Comparison of ENCODE assay signal across 29 cellular contexts in genomic region chr14:70008457-70008856, GRCh38.
DNase-seq lines count a peak whose midpoint lies in the region; ATAC-seq, FAIRE-seq and TF ChIP-seq lines count a peak whose summit lies in the region.
"Had no signal": no experiment of that assay in that cellular context is flagged by ENCODE, and none has a peak within 500 bp of the region (broad histone marks: within the 10 kb centered on the region; RNA-seq: fewer than 3 reads in every experiment).

No MANE protein-coding gene starts in this region.

- H4K91ac ChIP-seq in IMR-90 (ENCODE audit: insufficient read depth, low read depth, low read length) (peak overlapping the region; percentile 15; the same call in 1 of the 2 replicates), H1 (replicated peaks; ENCODE audit: insufficient read length, low read length) (no peak overlapping the region), neuronal stem cell (ENCODE audit: low read depth, low read length, poor library complexity) (no peak overlapping the region)

- CTCF ChIA-PET in IMR-90 (lab: Yijun Ruan, JAX) (no interaction called here), H1 (lab: Charles Lee; ENCODE audit: partially characterized antibody) (interaction anchor here (1.0 to 4.0 kb wide), 7 partner anchors 9 to 309 kb away, joined by 3 to 15 read pairs (median 4); partner anchors contain the start of gene SMOC1)

- H3K27me3 ChIP-seq in BLaER1 (no peaks in the 10 kb centered on the region), IMR-90 (ENCODE audit: control insufficient read depth, insufficient read depth, low read length) (no peaks in the 10 kb centered on the region), H1 (replicated peaks in 1 of 4; ENCODE audit: control insufficient read depth in 3 of 4, extremely low read depth in 1 of 4, insufficient read depth in 3 of 4, low read length in 3 of 4) (no peaks in the 10 kb centered on the region), neuronal stem cell (ENCODE audit: control insufficient read depth in 3 of 3, insufficient read depth in 3 of 3, low read depth in 1 of 3, low read length in 3 of 3) (no peaks in the 10 kb centered on the region)
- H3K27me3 ChIP-seq: BE2C, body of pancreas, left lung had no signal

- WGBS in IMR-90 (ENCODE audit: extremely low coverage in 2 of 2, insufficient read length in 1 of 2), 2 experiments, result no CpG with 5 or more reads among the region's 6 CpGs
- 64% methylated on average over 6 of the region's 6 CpGs; no CpG with 5 or more reads in 1 of the 2 experiments for WGBS in H1 (ENCODE audit: extremely low coverage in 1 of 2, insufficient coverage in 1 of 2, insufficient read length in 1 of 2, insufficient replicate concordance in 2 of 2, low coverage in 1 of 2, low lambda C conversion rate in 2 of 2, missing lambda C conversion rate in 1 of 2), 2 experiments
- no CpG with 5 or more reads among the region's 6 CpGs for WGBS in neuronal stem cell (ENCODE audit: extremely low coverage in 2 of 2, insufficient read length in 2 of 2, insufficient replicate concordance in 1 of 2), 2 donors

- no peak for TF ChIP-seq RAD21 in IMR-90 (IDR thresholded peaks at IDR 0.05; ENCODE audit: low read length)
- TF ChIP-seq RAD21 in H1 (IDR thresholded peaks at IDR 0.05 in 1 of 2, conservative IDR thresholded peaks at IDR 0.05 in 1 of 2; ENCODE audit: low read depth in 2 of 2, low read length in 2 of 2), result no peak

- no peak overlapping the region for H2BK12ac ChIP-seq in H1 (ENCODE audit: low read depth, low read length)
- no peak overlapping the region for H2BK12ac ChIP-seq in neuronal stem cell (ENCODE audit: low read length)

- H3K36me3 ChIP-seq in BLaER1 (no peaks in the 10 kb centered on the region), IMR-90 (ENCODE audit: control insufficient read depth, insufficient read depth, low read length) (peaks cover 6% of the 10 kb centered on the region), H1 (ENCODE audit: control insufficient read depth in 2 of 4, insufficient read depth in 4 of 4, low read length in 3 of 4) (no peaks in the 10 kb centered on the region), neuronal stem cell (replicated peaks in 1 of 2; ENCODE audit: control insufficient read depth in 2 of 2, insufficient read depth in 2 of 2, low read length in 2 of 2) (peaks cover 35 to 77% of the 10 kb centered on the region in 2 donors)
- H3K36me3 ChIP-seq: BE2C, left lung had no signal

- no peaks in the 10 kb centered on the region for H3K79me1 ChIP-seq in IMR-90 (ENCODE audit: low read depth in 1 of 2, low read length in 2 of 2)
- no peaks in the 10 kb centered on the region for H3K79me1 ChIP-seq in H1 (ENCODE audit: low read depth, low read length)
- peaks cover 4% of the 10 kb centered on the region for H3K79me1 ChIP-seq in neuronal stem cell (ENCODE audit: low read depth, low read length)

- H4K5ac ChIP-seq in IMR-90 (ENCODE audit: low read depth, low read length) (peak overlapping the region; percentile 39), H1 (ENCODE audit: insufficient read length, low read depth, low read length) (no peak overlapping the region)

- H2BK15ac ChIP-seq in IMR-90 (ENCODE audit: low read depth, low read length) (no peak overlapping the region), H1 (ENCODE audit: low read length) (no peak overlapping the region), neuronal stem cell (ENCODE audit: low read length) (no peak overlapping the region)

- no peak for TF ChIP-seq POLR2A in IMR-90 (IDR thresholded peaks at IDR 0.05; ENCODE audit: low read depth, low read length)
- no peak for TF ChIP-seq POLR2A in H1 (IDR thresholded peaks at IDR 0.05; ENCODE audit: control extremely low read depth in 1 of 2, low read depth in 2 of 2, low read length in 2 of 2)

- no peak overlapping the region for H2AK9ac ChIP-seq in IMR-90 (replicated peaks; ENCODE audit: low read depth, low read length, poor library complexity)

- no peak for FAIRE-seq in H1 (lab: Jason Lieb, UNC)
- FAIRE-seq: frontal cortex, HepG2 had no signal

- H3K56ac ChIP-seq in IMR-90 (ENCODE audit: extremely low read depth, insufficient read depth, low read length) (no peak overlapping the region), H1 (replicated peaks; ENCODE audit: insufficient read length, low read depth, low read length) (no peak overlapping the region)

- in situ Hi-C loops in IMR-90 (cut with MboI; ENCODE audit: low sequenced_read_pairs), result loop anchor here (25.0 kb wide), 1 partner anchor 421 kb away; no protein-coding TSS in a partner anchor

- dilution Hi-C loops in IMR-90 (cut with HindIII; ENCODE audit: low sequenced_read_pairs, unreplicated experiment), result no loop called here

- TF ChIP-seq CTCF in IMR-90 (conservative IDR thresholded peaks at IDR 0.05; ENCODE audit: low read depth, low read length) (no peak), H1 (IDR thresholded peaks at IDR 0.05; ENCODE audit: control extremely low read depth in 1 of 3, insufficient read depth in 1 of 3, low read depth in 1 of 3, low read length in 3 of 3) (no peak)

- no peaks in the 10 kb centered on the region for H3K9me1 ChIP-seq in IMR-90 (ENCODE audit: insufficient read depth, low read length)

- DNase-seq in IMR-90, result no peak
- DNase-seq in H1 (ENCODE audit: low read depth in 1 of 2, low spot score in 2 of 2), result no peak
- DNase-seq in neuronal stem cell (ENCODE audit: low spot score), result no peak
- DNase-seq in NOMO-1 treated with dmso at 0.1 percent for 144 hours (lab: John Stamatoyannopoulos, UW; ENCODE audit: unreplicated experiment), result no peak
- DNase-seq in COLO668 (lab: John Stamatoyannopoulos, UW; ENCODE audit: unreplicated experiment), result no peak
- no peak for DNase-seq in DMS53 treated with DMSO at 0.1 percent for 48 hours (lab: John Stamatoyannopoulos, UW; ENCODE audit: unreplicated experiment)
- DNase-seq: activated CD4-positive, alpha-beta T cell treated with anti-CD3 and anti-CD28 coated beads for 1 hour; activated CD8-positive, alpha-beta T cell treated with anti-CD3 and anti-CD28 coated beads for 36 hours; activated gamma-delta T cell treated with Interleukin-2 at 50 U/mL for 16 hours; activated T-cell treated with anti-CD3 and anti-CD28 coated beads for 4 hours; BE2C; body of pancreas; Caco-2; DND-41; erythroblast; H7; hippocampal formation; immature natural killer cell; left lung; NCI-H1105; NCI-H2029 treated with DMSO at 0.1 percent for 48 hours; NCI-H345; psoas muscle; substantia nigra had no signal

- H3K14ac ChIP-seq in IMR-90 (replicated peaks; ENCODE audit: low read depth, low read length) (0 out of 2 replicates have a peak overlapping the region, but pooled peaks have one; percentile 19), H1 (ENCODE audit: insufficient read length) (no peak overlapping the region), neuronal stem cell (ENCODE audit: low read length) (no peak overlapping the region)

- H3K79me2 ChIP-seq in H1 (ENCODE audit: control insufficient read depth in 1 of 2, insufficient read depth in 2 of 2, low read length in 2 of 2), result no peaks in the 10 kb centered on the region

- H4K8ac ChIP-seq in IMR-90 (ENCODE audit: low read depth in 2 of 2, low read length in 2 of 2), result 0 out of 4 replicates have a peak overlapping the region, but pooled peaks of 1 of the 2 experiments have one; percentile 44
- no peak overlapping the region for H4K8ac ChIP-seq in H1 (ENCODE audit: extremely low read depth, insufficient read depth, low read length)
- H4K8ac ChIP-seq in neuronal stem cell (ENCODE audit: low read depth, low read length), result no peak overlapping the region

- H3K4ac ChIP-seq in IMR-90 (ENCODE audit: low read depth, low read length) (no peak overlapping the region), H1 (replicated peaks; ENCODE audit: insufficient read length, low read depth, low read length) (no peak overlapping the region), neuronal stem cell (ENCODE audit: low read length) (no peak overlapping the region)

- no TSS peak for BruUV-seq in IMR-90 (replicated peaks; lab: Mats Ljungman, UMichigan)

- no peak for TF ChIP-seq EP300 in H1 (IDR thresholded peaks at IDR 0.05; ENCODE audit: borderline replicate concordance in 1 of 2, low read depth in 2 of 2, low read length in 2 of 2)

- H2BK5ac ChIP-seq in IMR-90 (ENCODE audit: low read depth, low read length, poor library complexity, severe bottlenecking) (no peak overlapping the region), H1 (ENCODE audit: low read depth, low read length) (no peak overlapping the region), neuronal stem cell (ENCODE audit: low read length) (no peak overlapping the region)

- H2BK120ac ChIP-seq in IMR-90 (ENCODE audit: low read depth, low read length), result no peak overlapping the region
- H2BK120ac ChIP-seq in H1 (replicated peaks; ENCODE audit: low read depth, low read length), result no peak overlapping the region
- H2BK120ac ChIP-seq in neuronal stem cell (ENCODE audit: low read depth, low read length), result no peak overlapping the region

- H4K20me1 ChIP-seq in BLaER1, result no peaks in the 10 kb centered on the region
- no peaks in the 10 kb centered on the region for H4K20me1 ChIP-seq in IMR-90 (ENCODE audit: insufficient read depth, low read length)
- no peaks in the 10 kb centered on the region for H4K20me1 ChIP-seq in H1 (replicated peaks in 1 of 2; ENCODE audit: control insufficient read depth in 1 of 2, insufficient read depth in 2 of 2, low read length in 2 of 2)

- H3K4me2 ChIP-seq in BLaER1 (peak overlapping the region; percentile 67), IMR-90 (ENCODE audit: low read depth, low read length) (peak overlapping the region; percentile 24; the same call in 1 of the 2 replicates), H1 (ENCODE audit: insufficient read depth in 1 of 2, low read depth in 2 of 2, low read length in 2 of 2) (0 out of 4 replicates have a peak overlapping the region, but pooled peaks of 1 of the 2 experiments have one; percentile 12), neuronal stem cell (ENCODE audit: insufficient read depth, low read length, poor library complexity, severe bottlenecking) (no peak overlapping the region)

- peak overlapping the region; percentile 30 for H3K18ac ChIP-seq in IMR-90 (ENCODE audit: low read depth, low read length)
- H3K18ac ChIP-seq in H1 (ENCODE audit: extremely low read depth, low read length), result no peak overlapping the region
- no peak overlapping the region for H3K18ac ChIP-seq in neuronal stem cell (ENCODE audit: low read length)

- no peaks in the 10 kb centered on the region for H3K9me3 ChIP-seq in BLaER1
- H3K9me3 ChIP-seq in IMR-90 (ENCODE audit: control insufficient read depth, insufficient read depth, low read length), result no peaks in the 10 kb centered on the region
- no peaks in the 10 kb centered on the region for H3K9me3 ChIP-seq in H1 (ENCODE audit: insufficient read depth in 2 of 2, low read depth in 1 of 2, low read length in 1 of 2)
- H3K9me3 ChIP-seq in neuronal stem cell (replicated peaks in 1 of 2; ENCODE audit: control insufficient read depth in 2 of 2, insufficient read depth in 1 of 2, low read depth in 1 of 2, low read length in 2 of 2), result no peaks in the 10 kb centered on the region
- H3K9me3 ChIP-seq: BE2C, body of pancreas, Caco-2, left lung, psoas muscle had no signal

- no peak overlapping the region for H3K4me3 ChIP-seq in BLaER1
- H3K4me3 ChIP-seq in IMR-90 (ENCODE audit: insufficient read depth, low read depth, low read length), result no peak overlapping the region
- H3K4me3 ChIP-seq in H1 (ENCODE audit: extremely low read depth in 1 of 4, insufficient read depth in 2 of 4, low read depth in 3 of 4, low read length in 4 of 4), result no peak overlapping the region
- H3K4me3 ChIP-seq in neuronal stem cell (ENCODE audit: low read length in 2 of 2), result no peak overlapping the region
- H3K4me3 ChIP-seq: body of pancreas, left lung, psoas muscle had no signal

- intact Hi-C loops in IMR-90 (cut with micrococcal nuclease), result no loop called here

- ATAC-seq in IMR-90 (ENCODE audit: low read depth) (no peak), GM21526 (IDR thresholded peaks at IDR 0.05; ENCODE audit: low FRiP score, unreplicated experiment) (no peak)
- ATAC-seq: activated CD8-positive, alpha-beta T cell treated with anti-CD3 and anti-CD28 coated beads for 36 hours; body of pancreas; HepG2; left lung; natural killer cell treated with Interleukin-12 subunit alpha and Interleukin-12 subunit beta and Interleukin-15 and Interleukin-18, amount 100 ng/mL, for 72 hours; psoas muscle had no signal

- POLR2A ChIA-PET in IMR-90 (lab: Charles Lee; ENCODE audit: unreplicated experiment), result interaction anchor here (0.6 kb wide), 1 partner anchor 201 kb away, joined by 8 read pairs; no protein-coding TSS in a partner anchor
- POLR2A ChIA-PET in H1 (lab: Charles Lee; ENCODE audit: partially characterized antibody), result no interaction called here

- no peak overlapping the region for H2BK20ac ChIP-seq in IMR-90 (ENCODE audit: low read depth, low read length)
- H2BK20ac ChIP-seq in H1 (ENCODE audit: low read length), result no peak overlapping the region

- H3K23me2 ChIP-seq in H1 (ENCODE audit: low read depth, low read length), result no peaks in the 10 kb centered on the region

- H3K23ac ChIP-seq in IMR-90 (ENCODE audit: low read depth, low read length) (no peak overlapping the region), H1 (ENCODE audit: insufficient read length) (no peak overlapping the region), neuronal stem cell (ENCODE audit: low read depth, low read length, poor library complexity) (no peak overlapping the region)

- H2AFZ ChIP-seq in IMR-90 (replicated peaks; ENCODE audit: low read length, poor library complexity), result no peak overlapping the region
- H2AFZ ChIP-seq in H1 (ENCODE audit: low read length), result no peak overlapping the region
- H2AFZ ChIP-seq in neuronal stem cell (ENCODE audit: low read length), result peak overlapping the region; percentile 9

- H3K27ac ChIP-seq in BLaER1 (peak overlapping the region; percentile 41), IMR-90 (ENCODE audit: insufficient read depth, low read length) (peak overlapping the region; percentile 46; the same call in 1 of the 2 replicates), H1 (ENCODE audit: low read depth, low read length) (0 out of 2 replicates have a peak overlapping the region, but pooled peaks have one; percentile 33), neuronal stem cell (replicated peaks; ENCODE audit: low read length) (no peak overlapping the region)
- H3K27ac ChIP-seq: body of pancreas, left lung, psoas muscle had no signal

- H3K9ac ChIP-seq in BLaER1, result peak overlapping the region; percentile 6; the same call in 1 of the 2 replicates
- no peak overlapping the region for H3K9ac ChIP-seq in IMR-90 (ENCODE audit: low read depth, low read length)
- no peak overlapping the region for H3K9ac ChIP-seq in H1 (replicated peaks in 1 of 4; ENCODE audit: extremely low read depth in 1 of 4, low read depth in 3 of 4, low read length in 3 of 4)
- H3K9ac ChIP-seq in neuronal stem cell (ENCODE audit: low read depth, low read length, poor library complexity), result no peak overlapping the region

- H3K4me1 ChIP-seq in BLaER1 (peaks cover 48% of the 10 kb centered on the region), IMR-90 (ENCODE audit: control insufficient read depth, insufficient read depth, low read length) (peaks cover 8% of the 10 kb centered on the region), H1 (replicated peaks in 1 of 4; ENCODE audit: control insufficient read depth in 3 of 4, insufficient read depth in 4 of 4, low read length in 3 of 4) (peaks cover 0 to 8% (median 5%) of the 10 kb centered on the region in 4 experiments; a peak in 3 of 7 replicates), neuronal stem cell (ENCODE audit: control insufficient read depth in 2 of 2, insufficient read depth in 1 of 2, low read depth in 1 of 2, low read length in 2 of 2) (peaks cover 9 to 15% of the 10 kb centered on the region in 2 donors)
- H3K4me1 ChIP-seq: BE2C, left lung, psoas muscle had no signal

- H2AK5ac ChIP-seq in IMR-90 (ENCODE audit: low read depth, low read length) (no peak overlapping the region), H1 (ENCODE audit: low read depth, low read length) (no peak overlapping the region), neuronal stem cell (ENCODE audit: low read depth, low read length) (no peak overlapping the region)
